Comparison of ENCODE assay signal across 25 cellular contexts in genomic region chrX:103467870-103468269, GRCh38. TPM values are rescaled to one million over a fixed set of nuclear protein-coding genes. Genes with fewer than 3 reads are reported as not detected.
"Had no signal": no experiment of that assay in that cellular context is flagged by ENCODE, and none has a peak within 500 bp of the region (broad histone marks: within the 10 kb centered on the region; RNA-seq: fewer than 3 reads in every experiment).

No MANE protein-coding gene starts in this region.

- ATAC-seq: naive thymus-derived CD4-positive, alpha-beta T cell; natural killer cell treated with Interleukin-12 subunit alpha and Interleukin-12 subunit beta and Interleukin-15 and Interleukin-18, amount 100 ng/mL, for 72 hours; right lobe of liver; stimulated activated naive B cell treated with anti-CD40 and anti-IgM and Interleukin-4, amounts not matched to agents 10 μg/mL and 1 μg/mL and 100 μg/mL, for 72 hours; stimulated activated naive CD8-positive, alpha-beta T cell treated with anti-CD3 and anti-CD28 coated beads, Interleukin-15, Interleukin-2, amounts not matched to agents 100 U/mL and 50 U/mL, for 24 hours had no signal

- H3K9me3 Mint-ChIP-seq: immature natural killer cell; natural killer cell treated with Interleukin-12 subunit alpha and Interleukin-12 subunit beta and Interleukin-15 and Interleukin-18, amount 100 ng/mL, for 72 hours; stimulated activated naive B cell treated with anti-CD40 and anti-IgM and Interleukin-4, amounts not matched to agents 10 μg/mL and 1 μg/mL and 100 μg/mL, for 72 hours had no signal

- FAIRE-seq: islet of Langerhans, kidney had no signal

- H3K27ac Mint-ChIP-seq: immature natural killer cell; mesothelial cell of epicardium; naive thymus-derived CD4-positive, alpha-beta T cell; natural killer cell treated with Interleukin-12 subunit alpha and Interleukin-12 subunit beta and Interleukin-15 and Interleukin-18, amount 100 ng/mL, for 72 hours; progenitor cell of endocrine pancreas; stimulated activated naive B cell treated with anti-CD40 and anti-IgM and Interleukin-4, amounts not matched to agents 10 μg/mL and 1 μg/mL and 100 μg/mL, for 72 hours had no signal

- H3K4me3 Mint-ChIP-seq: immature natural killer cell; mesothelial cell of epicardium; naive thymus-derived CD4-positive, alpha-beta T cell; natural killer cell treated with Interleukin-12 subunit alpha and Interleukin-12 subunit beta and Interleukin-15 and Interleukin-18, amount 100 ng/mL, for 72 hours; stimulated activated naive B cell treated with anti-CD40 and anti-IgM and Interleukin-4, amounts not matched to agents 10 μg/mL and 1 μg/mL and 100 μg/mL, for 72 hours had no signal

- DNase-seq: hypothalamus; immature natural killer cell; kidney; left ventricle myocardium inferior; mesendoderm; naive thymus-derived CD4-positive, alpha-beta T cell; ovary; right lobe of liver; stimulated activated CD4-positive, alpha-beta T cell treated with anti-CD3 and anti-CD28 coated beads, Interleukin-12 subunit alpha, Interleukin-12 subunit beta, amount 100 ng/mL, for 4 hours; stimulated activated CD4-positive, alpha-beta T cell treated with anti-CD3 and anti-CD28 coated beads, Interleukin-15, amount 100 ng/mL, for 24 hours; stimulated activated CD4-positive, alpha-beta T cell treated with anti-CD3 and anti-CD28 coated beads, Interleukin-2, amount 100 ng/mL, for 24 hours; stimulated activated CD4-positive, alpha-beta T cell treated with anti-CD3 and anti-CD28 coated beads, Interleukin-4, amount 100 ng/mL, for 1 hour; stimulated activated naive B cell treated with anti-CD40 and anti-IgM and Interleukin-4, amounts not matched to agents 10 μg/mL and 1 μg/mL and 100 μg/mL, for 72 hours; stimulated activated naive CD8-positive, alpha-beta T cell treated with anti-CD3 and anti-CD28 coated beads, Interleukin-15, Interleukin-2, amounts not matched to agents 100 U/mL and 50 U/mL, for 24 hours; stomach; testis; thyroid gland; transverse colon; upper lobe of left lung had no signal

- H3K36me3 Mint-ChIP-seq: immature natural killer cell; mesothelial cell of epicardium; naive thymus-derived CD4-positive, alpha-beta T cell; natural killer cell treated with Interleukin-12 subunit alpha and Interleukin-12 subunit beta and Interleukin-15 and Interleukin-18, amount 100 ng/mL, for 72 hours; stimulated activated naive B cell treated with anti-CD40 and anti-IgM and Interleukin-4, amounts not matched to agents 10 μg/mL and 1 μg/mL and 100 μg/mL, for 72 hours had no signal

- H3K27me3 Mint-ChIP-seq: progenitor cell of endocrine pancreas had no signal

RNA-seq across cellular contexts. Expression of gene RAB40A, which starts 51.4 kb away (rescaled TPM):
- total RNA-seq: left ventricle myocardium inferior, mononuclear cell, pulmonary artery endothelial cell had no signal
